8 cellular contexts compared by ENCODE assay signal in genomic region chr3:157130138-157130880, GRCh38. TPM values are rescaled to one million over a fixed set of nuclear protein-coding genes. Genes with fewer than 3 reads are reported as not detected.
DNase-seq lines count a peak whose midpoint lies in the region; ATAC-seq and TF ChIP-seq lines count a peak whose summit lies in the region.

No MANE protein-coding gene starts in this region.

- no TSS peak for BruUV-seq in OCI-LY7 (replicated peaks; lab: Mats Ljungman, UMichigan)

- H3K27ac Mint-ChIP-seq in activated T-helper 2 cell treated with anti-CD3 and anti-CD28 coated beads, Interferon-gamma antibody, Interleukin-2, Interleukin-4, amounts not matched to agents 10 μg/mL and 5 μg/mL and 100 μg/mL, durations not matched to agents 14 hours and 24 hours and 36 hours, result peak overlapping the region; percentile 95

- no peaks in the 10 kb centered on the region for H3K79me2 ChIP-seq in OCI-LY7 (ENCODE audit: insufficient read depth, low read depth, low read length)

- H3K9me3 ChIP-seq in OCI-LY7 (ENCODE audit: low read length), result no peaks in the 10 kb centered on the region
- H3K9me3 ChIP-seq in thoracic aorta, result no peaks in the 10 kb centered on the region

- no peaks in the 10 kb centered on the region for H3K27me3 ChIP-seq in thoracic aorta (replicated peaks; ENCODE audit: insufficient read depth)

- H3K36me3 ChIP-seq in OCI-LY7 (ENCODE audit: insufficient read depth, low read length), result no peaks in the 10 kb centered on the region
- no peaks in the 10 kb centered on the region for H3K36me3 ChIP-seq in thoracic aorta

- H3K9me3 Mint-ChIP-seq in activated T-helper 2 cell treated with anti-CD3 and anti-CD28 coated beads, Interferon-gamma antibody, Interleukin-2, Interleukin-4, amounts not matched to agents 10 μg/mL and 5 μg/mL and 100 μg/mL, durations not matched to agents 14 hours and 24 hours and 36 hours, result no peaks in the 10 kb centered on the region

- POLR2A ChIA-PET in OCI-LY7 (lab: Charles Lee), result interaction anchor here (0.8 to 1.6 kb wide), 4 partner anchors 21 to 311 kb away, joined by 3 to 5 read pairs (median 4); no protein-coding TSS in a partner anchor

- ATAC-seq in thoracic aorta (ENCODE audit: insufficient number of reproducible peaks, low FRiP score, low read depth) (no peak), GM19351 (IDR thresholded peaks at IDR 0.05; ENCODE audit: unreplicated experiment) (no peak)

- no peaks in the 10 kb centered on the region for H3K27me3 Mint-ChIP-seq in activated T-helper 2 cell treated with anti-CD3 and anti-CD28 coated beads, Interferon-gamma antibody, Interleukin-2, Interleukin-4, amounts not matched to agents 10 μg/mL and 5 μg/mL and 100 μg/mL, durations not matched to agents 14 hours and 24 hours and 36 hours (ENCODE audit: low read depth)

- intact Hi-C loops in OCI-LY7 (cut with micrococcal nuclease; ENCODE audit: unreplicated experiment), result loop anchor here (2.0 kb wide), 2 partner anchors 42 to 152 kb away; no protein-coding TSS in a partner anchor
- intact Hi-C loops in activated T-helper 2 cell treated with anti-CD3 and anti-CD28 coated beads, Interferon-gamma antibody, Interleukin-2, Interleukin-4, amounts not matched to agents 10 μg/mL and 5 μg/mL and 100 μg/mL, durations not matched to agents 14 hours and 24 hours and 36 hours (cut with micrococcal nuclease), result loop anchor here (1.0 to 10.0 kb wide), 2 partner anchors 156 to 313 kb away; no protein-coding TSS in a partner anchor

- peak overlapping the region; percentile 52 for H3K4me3 Mint-ChIP-seq in activated T-helper 2 cell treated with anti-CD3 and anti-CD28 coated beads, Interferon-gamma antibody, Interleukin-2, Interleukin-4, amounts not matched to agents 10 μg/mL and 5 μg/mL and 100 μg/mL, durations not matched to agents 14 hours and 24 hours and 36 hours (ENCODE audit: low read depth)

- no peak overlapping the region for H3K27ac ChIP-seq in 22Rv1
- H3K27ac ChIP-seq in OCI-LY7 (ENCODE audit: low read depth, low read length, poor library complexity, severe bottlenecking), result no peak overlapping the region
- peak overlapping the region in 1 of 2 donors; percentile 47 for H3K27ac ChIP-seq in thoracic aorta

- H3K36me3 Mint-ChIP-seq in activated T-helper 2 cell treated with anti-CD3 and anti-CD28 coated beads, Interferon-gamma antibody, Interleukin-2, Interleukin-4, amounts not matched to agents 10 μg/mL and 5 μg/mL and 100 μg/mL, durations not matched to agents 14 hours and 24 hours and 36 hours (ENCODE audit: low read depth), result peaks cover 3% of the 10 kb centered on the region

- peak overlapping the region; percentile 73 for H2AFZ ChIP-seq in OCI-LY7 (ENCODE audit: low read length)

- H4K20me1 ChIP-seq in OCI-LY7 (ENCODE audit: insufficient read depth, low read length), result no peaks in the 10 kb centered on the region

- CTCF ChIA-PET in OCI-LY7 (lab: Charles Lee; ENCODE audit: unreplicated experiment), result interaction anchor here (1.1 kb wide), 1 partner anchor 24 kb away, joined by 5 read pairs; no protein-coding TSS in a partner anchor

- DNase-seq in H4 (ENCODE audit: low spot score) (peak; percentile 90), OCI-LY7 (ENCODE audit: low spot score) (peak; percentile 46), foreskin fibroblast (peak; percentile 60 to 71), occipital lobe (lab: John Stamatoyannopoulos, UW) (peak; percentile 13), thoracic aorta (ENCODE audit: low spot score) (no peak)
- peak; percentile 61 for DNase-seq in activated T-helper 2 cell treated with anti-CD3 and anti-CD28 coated beads, Interferon-gamma antibody, Interleukin-2, Interleukin-4, amounts not matched to agents 10 μg/mL and 5 μg/mL and 100 μg/mL, durations not matched to agents 14 hours and 24 hours and 36 hours (ENCODE audit: low spot score)

- no peak overlapping the region for H3K4me3 ChIP-seq in OCI-LY7 (ENCODE audit: low read depth, low read length, poor library complexity, severe bottlenecking)
- H3K4me3 ChIP-seq in foreskin fibroblast (ENCODE audit: low read depth in 1 of 2, low read length in 2 of 2), result no peak overlapping the region
- peak overlapping the region; percentile 2 for H3K4me3 ChIP-seq in thoracic aorta

- peaks cover 21% of the 10 kb centered on the region for H3K4me1 ChIP-seq in OCI-LY7 (ENCODE audit: insufficient read depth, low read length, poor library complexity, severe bottlenecking)
- peaks cover 19 to 68% of the 10 kb centered on the region in 2 donors for H3K4me1 ChIP-seq in thoracic aorta (ENCODE audit: control insufficient read depth in 1 of 2, low read depth in 2 of 2)

- peak overlapping the region; percentile 17; the same call in 1 of the 2 replicates for H3K4me2 ChIP-seq in OCI-LY7 (ENCODE audit: low read length)

- TF ChIP-seq CTCF in 22Rv1 (IDR thresholded peaks at IDR 0.05) (peak; percentile 84), OCI-LY7 (conservative IDR thresholded peaks at IDR 0.05; ENCODE audit: low read length) (peak; percentile 87), foreskin fibroblast (IDR thresholded peaks at IDR 0.05; ENCODE audit: low read depth, low read length) (peak; percentile 62), thoracic aorta (IDR thresholded peaks at IDR 0.05) (peak; percentile 40)

- H3K9me2 ChIP-seq in OCI-LY7 (ENCODE audit: insufficient read depth, low read length), result no peaks in the 10 kb centered on the region

- H3K4me1 Mint-ChIP-seq in activated T-helper 2 cell treated with anti-CD3 and anti-CD28 coated beads, Interferon-gamma antibody, Interleukin-2, Interleukin-4, amounts not matched to agents 10 μg/mL and 5 μg/mL and 100 μg/mL, durations not matched to agents 14 hours and 24 hours and 36 hours (ENCODE audit: low read depth), result peaks cover 76% of the 10 kb centered on the region

RNA-seq across cellular contexts. Expression of gene CCNL1, which starts 29.6 kb away (rescaled TPM):
- 24.3 and 30.6 TPM in 2 replicates for total RNA-seq in H4 (2014; rRNA removed; shearing (Covaris generic))
- 221 and 280 TPM in 2 replicates for total RNA-seq in OCI-LY7 (2014; rRNA removed; shearing (Covaris generic))
- 158 and 190 TPM in 2 replicates for total RNA-seq in OCI-LY7 (2022)
- total RNA-seq in activated T-helper 2 cell treated with anti-CD3 and anti-CD28 coated beads, Interferon-gamma antibody, Interleukin-2, Interleukin-4, amounts not matched to agents 10 μg/mL and 5 μg/mL and 100 μg/mL, durations not matched to agents 14 hours and 24 hours and 36 hours, result 160 and 167 TPM in 2 replicates
- 104 TPM for total RNA-seq in occipital lobe
- total RNA-seq in thoracic aorta, result 100 to 1,000 TPM; 210 to 387 TPM
